Comparison of ENCODE assay signal across 14 cellular contexts in genomic region chr1:222521299-222522104, GRCh38. TPM values are rescaled to one million over a fixed set of nuclear protein-coding genes. Genes with fewer than 3 reads are reported as not detected.
DNase-seq lines count a peak whose midpoint lies in the region; ATAC-seq and TF ChIP-seq lines count a peak whose summit lies in the region.
"Had no signal": no experiment of that assay in that cellular context is flagged by ENCODE, and none has a peak within 500 bp of the region (broad histone marks: within the 10 kb centered on the region; RNA-seq: fewer than 3 reads in every experiment).

No MANE protein-coding gene starts in this region.

- DNase-seq in HT-29 (ENCODE audit: low spot score) (peak; percentile 20), SKM-1 (lab: John Stamatoyannopoulos, UW; ENCODE audit: unreplicated experiment) (peak; percentile 62), foreskin keratinocyte (peak; percentile 65 to 80), T-helper 1 cell (no peak), NCI-H82 (lab: John Stamatoyannopoulos, UW) (no peak)
- DNase-seq in activated naive CD8-positive, alpha-beta T cell treated with anti-CD3 and anti-CD28 coated beads, Interleukin-2, amount 50 U/mL, for 24 hours, result no peak
- DNase-seq: activated CD4-positive, alpha-beta T cell treated with anti-CD3 and anti-CD28 coated beads, Interleukin-2, amount 10 ng/mL, durations not matched to agents 7 days and 5 days; activated effector memory CD4-positive, alpha-beta T cell treated with Interleukin-2 at 50 U/mL for 16 hours; caudate nucleus; NCI-H1048; NCI-H510A treated with DMSO at 0.1 percent for 48 hours; stimulated activated naive CD8-positive, alpha-beta T cell treated with anti-CD3 and anti-CD28 coated beads, Interleukin-15, Interleukin-2, amounts not matched to agents 100 U/mL and 50 U/mL, for 24 hours had no signal

- no peak overlapping the region for H3K27ac Mint-ChIP-seq in activated naive CD8-positive, alpha-beta T cell treated with anti-CD3 and anti-CD28 coated beads, Interleukin-2, amount 50 U/mL, for 24 hours
- H3K27ac Mint-ChIP-seq: activated CD4-positive, alpha-beta T cell treated with anti-CD3 and anti-CD28 coated beads, Interleukin-2, amount 10 ng/mL, durations not matched to agents 7 days and 5 days had no signal

- no peak overlapping the region for H3K27ac ChIP-seq in foreskin keratinocyte

- H3K4me1 ChIP-seq in foreskin keratinocyte, result peaks cover 3% of the 10 kb centered on the region

- no peaks in the 10 kb centered on the region for H3K27me3 ChIP-seq in foreskin keratinocyte

- H3K4me1 Mint-ChIP-seq in activated naive CD8-positive, alpha-beta T cell treated with anti-CD3 and anti-CD28 coated beads, Interleukin-2, amount 50 U/mL, for 24 hours, result no peaks in the 10 kb centered on the region
- H3K4me1 Mint-ChIP-seq: activated CD4-positive, alpha-beta T cell treated with anti-CD3 and anti-CD28 coated beads, Interleukin-2, amount 10 ng/mL, durations not matched to agents 7 days and 5 days had no signal

- TF ChIP-seq CTCF in foreskin keratinocyte (conservative IDR thresholded peaks at IDR 0.05), result no peak

- no peaks in the 10 kb centered on the region for H3K27me3 Mint-ChIP-seq in activated naive CD8-positive, alpha-beta T cell treated with anti-CD3 and anti-CD28 coated beads, Interleukin-2, amount 50 U/mL, for 24 hours

- H3K9me3 Mint-ChIP-seq in activated naive CD8-positive, alpha-beta T cell treated with anti-CD3 and anti-CD28 coated beads, Interleukin-2, amount 50 U/mL, for 24 hours, result peaks cover 6% of the 10 kb centered on the region

- H3K4me3 Mint-ChIP-seq in activated naive CD8-positive, alpha-beta T cell treated with anti-CD3 and anti-CD28 coated beads, Interleukin-2, amount 50 U/mL, for 24 hours, result no peak overlapping the region
- H3K4me3 Mint-ChIP-seq: activated CD4-positive, alpha-beta T cell treated with anti-CD3 and anti-CD28 coated beads, Interleukin-2, amount 10 ng/mL, durations not matched to agents 7 days and 5 days had no signal

- no peaks in the 10 kb centered on the region for H3K36me3 Mint-ChIP-seq in activated naive CD8-positive, alpha-beta T cell treated with anti-CD3 and anti-CD28 coated beads, Interleukin-2, amount 50 U/mL, for 24 hours (ENCODE audit: low read depth)

- peak; percentile 87 for ATAC-seq in foreskin keratinocyte
- no peak for ATAC-seq in GM19395 (IDR thresholded peaks at IDR 0.05; ENCODE audit: unreplicated experiment)
- no peak for ATAC-seq in activated naive CD8-positive, alpha-beta T cell treated with anti-CD3 and anti-CD28 coated beads, Interleukin-2, amount 50 U/mL, for 24 hours
- ATAC-seq: stimulated activated naive CD8-positive, alpha-beta T cell treated with anti-CD3 and anti-CD28 coated beads, Interleukin-15, Interleukin-2, amounts not matched to agents 100 U/mL and 50 U/mL, for 24 hours had no signal

RNA-seq across cellular contexts. Expression of gene HHIPL2, which starts 26.4 kb away (rescaled TPM):
- 1.8 TPM in 1 of 2 replicates, not detected in the other for total RNA-seq in HT-29 (2014; rRNA removed; shearing (Covaris generic))
- total RNA-seq in foreskin keratinocyte, result 0.32 TPM in 1 of 2 replicates, not detected in the other
- polyA plus RNA-seq in foreskin keratinocyte, result 0.04 and 0.08 TPM in 2 replicates
- total RNA-seq: osteocyte had no signal

Comparison
In these comparisons a context has a peak if more than half of its experiments do, and no peak if none do; other contexts are left out.
1. DNase-seq: peak in HT-29 (single experiment), SKM-1 (single experiment) and foreskin keratinocyte (2 of 2); none in T-helper 1 cell (0 of 5), NCI-H82 (single experiment) and activated naive CD8-positive, alpha-beta T cell treated with anti-CD3 and anti-CD28 coated beads, Interleukin-2, amount 50 U/mL, for 24 hours (single experiment).